In the genomic region with DNA sequence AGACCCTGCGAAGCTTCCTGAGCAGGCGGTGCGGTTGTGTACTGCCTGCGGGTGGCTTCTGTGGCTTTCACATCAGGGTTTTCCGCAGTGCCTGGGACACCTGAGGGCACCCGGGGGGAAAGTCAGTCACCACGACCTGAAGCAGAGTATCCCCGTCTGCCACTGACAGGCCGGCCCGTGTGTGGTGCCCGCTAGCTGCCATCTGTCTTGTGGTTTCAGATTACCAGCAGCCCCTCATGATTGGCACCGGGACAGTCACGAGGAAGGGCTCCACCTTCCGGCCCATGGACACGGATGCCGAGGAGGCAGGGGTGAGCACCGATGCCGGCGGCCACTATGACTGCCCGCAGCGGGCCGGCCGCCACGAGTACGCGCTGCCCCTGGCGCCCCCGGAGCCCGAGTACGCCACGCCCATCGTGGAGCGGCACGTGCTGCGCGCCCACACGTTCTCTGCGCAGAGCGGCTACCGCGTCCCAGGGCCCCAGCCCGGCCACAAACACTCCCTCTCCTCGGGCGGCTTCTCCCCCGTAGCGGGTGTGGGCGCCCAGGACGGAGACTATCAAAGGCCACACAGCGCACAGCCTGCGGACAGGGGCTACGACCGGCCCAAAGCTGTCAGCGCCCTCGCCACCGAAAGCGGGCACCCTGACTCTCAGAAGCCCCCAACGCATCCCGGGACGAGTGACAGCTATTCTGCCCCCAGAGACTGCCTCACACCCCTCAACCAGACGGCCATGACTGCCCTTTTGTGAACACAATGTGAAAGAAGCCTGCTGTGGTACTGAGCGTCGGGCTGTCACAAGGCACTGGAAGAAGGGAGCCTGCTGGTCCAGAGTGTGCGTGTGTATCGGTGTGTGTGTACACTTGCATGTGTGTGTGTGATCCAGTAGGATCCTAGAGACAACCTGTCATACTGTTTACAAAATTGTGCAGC, we compare ENCODE assay signal across 8 cellular contexts. TPM values are rescaled to one million over a fixed set of nuclear protein-coding genes. Genes with fewer than 3 reads are reported as not detected.
A peak's percentile ranks its signal among the peaks of the same experiment; 100 is the strongest.
DNase-seq lines count a peak whose midpoint lies in the region; ATAC-seq and TF ChIP-seq lines count a peak whose summit lies in the region.

No MANE protein-coding gene starts in this region.

- peaks cover 43% of the 10 kb centered on the region for H3K4me1 Mint-ChIP-seq in CD4-positive, alpha-beta T cell (ENCODE audit: low read depth)
- peaks cover 42% of the 10 kb centered on the region for H3K4me1 Mint-ChIP-seq in activated naive CD8-positive, alpha-beta T cell treated with anti-CD3 and anti-CD28 coated beads for 36 hours

- intact Hi-C loops in CD4-positive, alpha-beta T cell (cut with DNase I, micrococcal nuclease) = loop anchor here (2.0 to 5.0 kb wide), 2 partner anchors 55 to 66 kb away; partner anchors contain the start of genes DCBLD1 (in 1 of the 2) and GOPC (in 1 of the 2)
- intact Hi-C loops in PC-9 (cut with micrococcal nuclease; ENCODE audit: unreplicated experiment) = no loop called here
- intact Hi-C loops in heart right ventricle (cut with DNase I) = loop anchor here in 4 of 10 donors (5.0 to 10.0 kb wide), 2 partner anchors 63 to 66 kb away; partner anchors contain the start of gene DCBLD1 (in 4 of the 4)
- intact Hi-C loops in sciatic nerve (cut with DNase I) = no loop called here

- H3K9me3 ChIP-seq in CD4-positive, alpha-beta T cell (ENCODE audit: control insufficient read depth, low read length) = no peaks in the 10 kb centered on the region
- H3K9me3 ChIP-seq in PC-9 (ENCODE audit: insufficient read depth, low read depth) (no peaks in the 10 kb centered on the region), heart right ventricle (no peaks in the 10 kb centered on the region)

- H3K4me1 ChIP-seq in PC-9 (replicated peaks; ENCODE audit: insufficient read depth) (peaks cover 78% of the 10 kb centered on the region), heart right ventricle (peaks cover 0 to 34% (median 10%) of the 10 kb centered on the region in 9 donors)

- H3K4me3 Mint-ChIP-seq in CD4-positive, alpha-beta T cell = peak overlapping the region; percentile 82
- H3K4me3 Mint-ChIP-seq in activated naive CD8-positive, alpha-beta T cell treated with anti-CD3 and anti-CD28 coated beads for 36 hours = peak overlapping the region; percentile 79

- H4K20me1 ChIP-seq in PC-9 (ENCODE audit: insufficient read depth) = no peaks in the 10 kb centered on the region

- H3K79me2 ChIP-seq in PC-9 (ENCODE audit: low read depth) = no peaks in the 10 kb centered on the region

- POLR2A ChIA-PET in CD4-positive, alpha-beta T cell (lab: Charles Lee) = interaction anchor here (0.7 to 3.5 kb wide), 11 partner anchors 14 to 1162 kb away, joined by 3 to 37 read pairs (median 3); partner anchors contain the start of genes DCBLD1 and GOPC
- POLR2A ChIA-PET in PC-9 (lab: Charles Lee; ENCODE audit: unreplicated experiment) = interaction anchor here (0.5 kb wide), 1 partner anchor 65 kb away, joined by 5 read pairs; the partner anchor contains the start of gene DCBLD1

- no peaks in the 10 kb centered on the region for H3K36me3 Mint-ChIP-seq in CD4-positive, alpha-beta T cell (ENCODE audit: low read depth)
- H3K36me3 Mint-ChIP-seq in activated naive CD8-positive, alpha-beta T cell treated with anti-CD3 and anti-CD28 coated beads for 36 hours = peaks cover 3% of the 10 kb centered on the region

- peak; percentile 50 for ATAC-seq in CD4-positive, alpha-beta T cell (ENCODE audit: poor library complexity)
- ATAC-seq in heart right ventricle (peak; percentile 82 to 97 (median 89)), sciatic nerve (peak; percentile 89)

- H3K4me3 ChIP-seq in H7 (ENCODE audit: insufficient read depth, low read depth, low read length) (no peak overlapping the region), PC-9 (peak overlapping the region; percentile 4; the same call in 1 of the 2 replicates), heart right ventricle (peak overlapping the region; percentile 23 to 64 (median 52))

- no peaks in the 10 kb centered on the region for H3K27me3 ChIP-seq in CD4-positive, alpha-beta T cell (ENCODE audit: control insufficient read depth, insufficient read depth, low read length)
- H3K27me3 ChIP-seq in H7 (ENCODE audit: control insufficient read depth, insufficient read depth, low read length) (no peaks in the 10 kb centered on the region), PC-9 (ENCODE audit: insufficient read depth, low read depth) (no peaks in the 10 kb centered on the region), heart right ventricle (no peaks in the 10 kb centered on the region)

- 27 to 36% methylated on average over 64 of the region's 64 CpGs for WGBS in heart right ventricle, 2 donors

- no peak overlapping the region for H2AFZ ChIP-seq in PC-9

- H3K9me3 Mint-ChIP-seq in CD4-positive, alpha-beta T cell = no peaks in the 10 kb centered on the region
- no peaks in the 10 kb centered on the region for H3K9me3 Mint-ChIP-seq in activated naive CD8-positive, alpha-beta T cell treated with anti-CD3 and anti-CD28 coated beads for 36 hours

- H3F3A ChIP-seq in PC-9 (ENCODE audit: insufficient read depth, low read depth) = peaks cover 57% of the 10 kb centered on the region

- H3K9me2 ChIP-seq in PC-9 (ENCODE audit: insufficient read depth) = no peaks in the 10 kb centered on the region; the same call in 1 of the 2 replicates

- peak overlapping the region; percentile 14 for H3K27ac ChIP-seq in CD4-positive, alpha-beta T cell (ENCODE audit: low read depth, low read length)
- H3K27ac ChIP-seq in PC-9 = peak overlapping the region; percentile 36
- H3K27ac ChIP-seq in heart right ventricle = peak overlapping the region in 8 of 10 donors; percentile 10 to 71 (median 46)

- peak; percentile 15 to 46 (median 26) for DNase-seq in CD4-positive, alpha-beta T cell
- DNase-seq in H7 = peak; percentile 26
- no peak for DNase-seq in PC-9
- peak; percentile 59 for DNase-seq in activated naive CD8-positive, alpha-beta T cell treated with anti-CD3 and anti-CD28 coated beads for 36 hours
- peak; percentile 67 to 71 for DNase-seq in heart right ventricle
- DNase-seq in sciatic nerve (ENCODE audit: low spot score) = peak; percentile 77
- no peak for DNase-seq in NK-92 (lab: John Stamatoyannopoulos, UW; ENCODE audit: unreplicated experiment)
- DNase-seq in NCI-H526 treated with DMSO at 0.1 percent for 48 hours (lab: John Stamatoyannopoulos, UW) = no peak

- no peak for TF ChIP-seq CTCF in CD4-positive, alpha-beta T cell (IDR thresholded peaks at IDR 0.05)
- no peak for TF ChIP-seq CTCF in PC-9 (conservative IDR thresholded peaks at IDR 0.05)
- TF ChIP-seq CTCF in heart right ventricle (IDR thresholded peaks at IDR 0.05) = peak in 4 of 9 donors; percentile 27 to 43 (median 40)

- peak overlapping the region; percentile 81 for H3K27ac Mint-ChIP-seq in CD4-positive, alpha-beta T cell
- H3K27ac Mint-ChIP-seq in activated naive CD8-positive, alpha-beta T cell treated with anti-CD3 and anti-CD28 coated beads for 36 hours = peak overlapping the region; percentile 82

- no peaks in the 10 kb centered on the region for H3K27me3 Mint-ChIP-seq in CD4-positive, alpha-beta T cell
- H3K27me3 Mint-ChIP-seq in activated naive CD8-positive, alpha-beta T cell treated with anti-CD3 and anti-CD28 coated beads for 36 hours = peaks cover 10% of the 10 kb centered on the region

- H3K4me2 ChIP-seq in PC-9 = peak overlapping the region; percentile 61

- CTCF ChIA-PET in CD4-positive, alpha-beta T cell (lab: Charles Lee) = interaction anchor here (2.8 kb wide), 1 partner anchor 98 kb away, joined by 13 read pairs; no protein-coding TSS in a partner anchor
- CTCF ChIA-PET in PC-9 (lab: Charles Lee) = no interaction called here

- no TSS peak for BruUV-seq in PC-9 (replicated peaks; lab: Mats Ljungman, UMichigan)

- H3K36me3 ChIP-seq in H7 (replicated peaks; ENCODE audit: control insufficient read depth, insufficient read depth, low read length) = no peaks in the 10 kb centered on the region
- H3K36me3 ChIP-seq in PC-9 (ENCODE audit: low read depth) = 0 out of 2 replicates have a peak, but pooled peaks cover 8% of the 10 kb centered on the region
- H3K36me3 ChIP-seq in heart right ventricle = peaks cover 0 to 47% (median 3%) of the 10 kb centered on the region in 9 donors

RNA-seq across cellular contexts. Expression of gene GOPC, which starts 54.4 kb away (rescaled TPM):
- 10 to 100 TPM in 1 of 2 experiments, 1 to 10 TPM in 1; 9.7 to 10.8 TPM for total RNA-seq in CD4-positive, alpha-beta T cell
- 17.0 and 19.6 TPM in 2 replicates for total RNA-seq in H7 (2014; rRNA removed; shearing (Covaris generic))
- total RNA-seq in PC-9 (2021) (10.8 and 14.1 TPM in 2 replicates), heart right ventricle (10 to 100 TPM; 16.7 to 32.8 (median 24.3) TPM), sciatic nerve (31.5 TPM)
- total RNA-seq in activated naive CD8-positive, alpha-beta T cell treated with anti-CD3 and anti-CD28 coated beads for 36 hours = 10 to 100 TPM; 16.1 TPM
- polyA plus RNA-seq in heart right ventricle = 10 to 100 TPM; 11.1 to 21.4 TPM

Comparison
In these comparisons a context has a peak if more than half of its experiments do, and no peak if none do; other contexts are left out.
1. DNase-seq: peak in CD4-positive, alpha-beta T cell (10 of 10), H7 (single experiment), activated naive CD8-positive, alpha-beta T cell treated with anti-CD3 and anti-CD28 coated beads for 36 hours (single experiment), heart right ventricle (2 of 2) and sciatic nerve (single experiment); none in PC-9 (0 of 2), NK-92 (single experiment) and NCI-H526 treated with DMSO at 0.1 percent for 48 hours (single experiment).
2. intact Hi-C loops: an anchor here in CD4-positive, alpha-beta T cell (2.0 to 5.0 kb wide); none called in PC-9 and sciatic nerve.
3. Peak in every context shown above with its lines, with median percentiles within 50 percentile points of each other: ATAC-seq and H3K27ac ChIP-seq.